Comparison of ENCODE assay signal across 19 cellular contexts in the genomic region with DNA sequence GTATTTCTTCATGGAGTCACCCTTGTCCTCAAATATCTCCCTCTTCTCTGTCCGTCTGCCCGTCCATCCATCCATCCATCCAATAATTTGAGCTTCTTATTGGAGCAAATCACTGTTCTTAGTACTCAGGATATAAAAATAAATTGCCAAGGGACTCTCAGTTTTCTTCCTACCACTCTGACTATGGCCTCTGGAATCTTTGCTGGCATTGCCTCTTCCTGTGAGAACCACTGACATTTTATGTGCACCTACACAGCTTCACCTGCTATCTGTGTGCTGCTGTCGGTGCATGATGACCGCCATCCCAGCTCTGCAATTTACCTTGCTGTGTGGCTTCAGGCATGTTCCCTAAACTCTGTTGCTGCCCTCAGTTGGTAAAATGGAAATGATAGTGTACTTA.
"Had no signal": no experiment of that assay in that cellular context is flagged by ENCODE, and none has a peak within 500 bp of the region (broad histone marks: within the 10 kb centered on the region; RNA-seq: fewer than 3 reads in every experiment).

No MANE protein-coding gene starts in this region.

- DNase-seq: dermis blood vessel endothelial cell; dorsolateral prefrontal cortex; effector CD4-positive, alpha-beta T cell; effector memory CD4-positive, alpha-beta T cell; foreskin keratinocyte; glutamatergic neuron; head of caudate nucleus; heart right ventricle; hippocampal formation; left cardiac atrium; left lung; left ventricle myocardium superior; lower lobe of right lung; mesenchymal stem cell; mucosa of descending colon had no signal

- H3K36me3 ChIP-seq: esophagus muscularis mucosa, gastroesophageal sphincter, heart right ventricle, left lung, lower lobe of right lung had no signal

- H3K27ac Mint-ChIP-seq: mesothelial cell of epicardium had no signal

- H3K9me3 ChIP-seq: esophagus muscularis mucosa, gastroesophageal sphincter, heart right ventricle, left lung, lower lobe of right lung, mucosa of descending colon had no signal

- H3K27me3 ChIP-seq: dorsolateral prefrontal cortex, esophagus muscularis mucosa, foreskin keratinocyte, gastroesophageal sphincter, heart right ventricle, left lung had no signal

- H3K27ac ChIP-seq: coronary artery, dorsolateral prefrontal cortex, esophagus muscularis mucosa, foreskin keratinocyte, gastroesophageal sphincter, heart right ventricle, left lung, lower lobe of right lung had no signal

- ATAC-seq: foreskin keratinocyte, gastroesophageal sphincter, heart right ventricle, left cardiac atrium, left lung, left ventricle myocardium superior, lower lobe of right lung, mucosa of descending colon had no signal

- H3K4me1 ChIP-seq: foreskin keratinocyte had no signal

- H3K9me3 Mint-ChIP-seq: mesothelial cell of epicardium had no signal

- H3K4me3 ChIP-seq: coronary artery, dorsolateral prefrontal cortex, esophagus muscularis mucosa, gastroesophageal sphincter, heart right ventricle, left lung, lower lobe of right lung, mucosa of descending colon had no signal
